ENCODE assay signal across 10 cellular contexts in genomic region chr1:226973371-226973897, GRCh38. TPM values are rescaled to one million over a fixed set of nuclear protein-coding genes. Genes with fewer than 3 reads are reported as not detected.
DNase-seq lines count a peak whose midpoint lies in the region; ATAC-seq and TF ChIP-seq lines count a peak whose summit lies in the region.
"Had no signal": no experiment of that assay in that cellular context is flagged by ENCODE, and none has a peak within 500 bp of the region (broad histone marks: within the 10 kb centered on the region; RNA-seq: fewer than 3 reads in every experiment).

No MANE protein-coding gene starts in this region.

- H3K36me3 ChIP-seq in thyroid gland: peaks cover 3 to 9% of the 10 kb centered on the region in 2 donors
- H3K36me3 ChIP-seq: SJSA1 had no signal

- WGBS in thyroid gland, 2 donors: 93 to 94% methylated on average over 5 of the region's 5 CpGs

- no peaks in the 10 kb centered on the region for H3K27me3 ChIP-seq in thyroid gland
- H3K27me3 ChIP-seq: SJSA1 had no signal

- H3K4me3 ChIP-seq in coronary artery (peak overlapping the region; percentile 52), thyroid gland (replicated peaks in 1 of 3) (no peak overlapping the region)
- H3K4me3 ChIP-seq: SJSA1 had no signal

- H3K4me1 ChIP-seq in thyroid gland: peaks cover 10 to 23% of the 10 kb centered on the region in 2 donors

- DNase-seq in NCI-H524 treated with DMSO at 0.1 percent for 48 hours (lab: John Stamatoyannopoulos, UW) (peak; percentile 54), coronary artery (ENCODE audit: low spot score) (peak; percentile 74), mesenteric fat pad (ENCODE audit: low spot score) (peak; percentile 72), thyroid gland (no peak), medulla oblongata (ENCODE audit: extremely low spot score) (no peak), NOMO-1 (lab: John Stamatoyannopoulos, UW; ENCODE audit: unreplicated experiment in 2 of 2) (no peak)
- DNase-seq: naive B cell had no signal

- TF ChIP-seq CTCF in coronary artery (IDR thresholded peaks at IDR 0.05) (no peak), thyroid gland (IDR thresholded peaks at IDR 0.05) (no peak)

- no peaks in the 10 kb centered on the region for H3K9me3 ChIP-seq in thyroid gland

- peak overlapping the region; percentile 87 to 92 for H3K27ac ChIP-seq in coronary artery
- H3K27ac ChIP-seq in thyroid gland: peak overlapping the region; percentile 59 to 82 (median 73)
- H3K27ac ChIP-seq: epithelial cell of prostate, SJSA1 had no signal

- no peak for TF ChIP-seq POLR2A in thyroid gland (IDR thresholded peaks at IDR 0.05)

- intact Hi-C loops in thyroid gland (cut with DNase I): no loop called here

- no peak for ATAC-seq in GM18498 (IDR thresholded peaks at IDR 0.05; ENCODE audit: unreplicated experiment)

RNA-seq across cellular contexts. Expression of gene COQ8A, which starts 33.3 kb away (rescaled TPM):
- 62.0 TPM for total RNA-seq in mesenteric fat pad
- total RNA-seq in thyroid gland: 10 to 100 TPM; 25.1 to 35.9 (median 30.1) TPM

Comparison
In these comparisons a context has a peak if more than half of its experiments do, and no peak if none do; other contexts are left out.
1. DNase-seq: peak in NCI-H524 treated with DMSO at 0.1 percent for 48 hours (single experiment), coronary artery (single experiment) and mesenteric fat pad (single experiment); none in thyroid gland (0 of 2), medulla oblongata (single experiment) and NOMO-1 (0 of 2).